11 cellular contexts compared by ENCODE assay signal in the genomic region with DNA sequence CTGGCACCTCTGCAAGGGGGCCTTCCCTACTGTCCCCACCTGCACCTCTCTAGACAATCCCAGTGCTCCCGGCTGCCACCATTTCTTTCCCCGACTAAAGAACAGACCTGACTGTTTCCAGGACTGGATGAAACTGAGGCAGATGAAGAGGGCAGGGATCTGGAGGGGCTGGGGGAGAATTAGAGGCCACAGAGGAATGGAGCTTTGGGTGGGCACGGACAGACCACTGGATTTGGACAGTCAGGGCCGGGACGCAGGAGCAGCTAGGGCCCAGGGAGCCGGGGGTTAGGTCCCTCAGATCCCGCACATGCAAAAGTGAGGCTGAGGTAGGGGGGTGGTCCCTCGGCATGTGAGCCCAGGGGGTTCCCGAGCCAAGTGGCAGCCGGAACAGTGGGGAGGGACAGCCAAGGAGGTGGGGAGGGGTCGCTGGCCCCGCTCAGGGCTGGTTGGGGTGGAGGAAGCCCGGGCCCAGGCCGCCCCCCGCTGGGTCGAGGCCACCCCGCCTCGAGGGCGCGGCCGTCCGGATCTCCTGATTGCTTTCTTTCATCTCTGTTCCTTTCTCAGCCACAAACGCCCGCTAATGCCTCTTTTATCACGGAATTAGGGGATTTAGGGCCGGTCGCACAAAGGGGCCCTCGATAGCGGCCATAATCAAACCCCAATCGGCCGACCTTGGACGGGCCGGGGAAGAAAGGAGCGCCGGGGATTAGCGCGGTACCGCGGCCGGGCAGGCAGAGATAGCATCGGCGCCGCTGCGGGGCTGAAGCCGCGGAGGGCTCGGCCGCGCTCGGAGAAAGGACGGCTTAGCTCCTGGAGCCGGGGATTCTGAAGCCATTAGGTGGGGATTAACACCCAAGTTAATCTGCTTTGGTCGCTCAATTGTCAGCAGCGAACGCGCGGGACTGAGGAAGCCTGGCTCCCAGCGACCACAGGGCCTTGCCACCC. TPM values are rescaled to one million over a fixed set of nuclear protein-coding genes. Genes with fewer than 3 reads are reported as not detected.
DNase-seq lines count a peak whose midpoint lies in the region; ATAC-seq, FAIRE-seq and TF ChIP-seq lines count a peak whose summit lies in the region.
"Had no signal": no experiment of that assay in that cellular context is flagged by ENCODE, and none has a peak within 500 bp of the region (broad histone marks: within the 10 kb centered on the region; RNA-seq: fewer than 3 reads in every experiment).

No MANE protein-coding gene starts in this region.

- H3K79me2 ChIP-seq in astrocyte (ENCODE audit: insufficient read depth, low read length) = peaks cover 34% of the 10 kb centered on the region

- H3K27ac ChIP-seq in left ventricle myocardium inferior (replicated peaks) (no peak overlapping the region), astrocyte (ENCODE audit: low read depth, low read length) (no peak overlapping the region), upper lobe of right lung (no peak overlapping the region)
- H3K27ac ChIP-seq: cardiac muscle cell had no signal

- H3K36me3 ChIP-seq in left ventricle myocardium inferior (no peaks in the 10 kb centered on the region), astrocyte (ENCODE audit: insufficient read depth, low read length) (no peaks in the 10 kb centered on the region), upper lobe of right lung (no peaks in the 10 kb centered on the region)
- H3K36me3 ChIP-seq: cardiac muscle cell had no signal

- ATAC-seq in Right ventricle myocardium inferior (no peak), memory B cell (ENCODE audit: low read depth) (no peak), upper lobe of right lung (no peak), HG02973 (IDR thresholded peaks at IDR 0.05; ENCODE audit: unreplicated experiment) (no peak)

- H3K9me3 ChIP-seq in left ventricle myocardium inferior (replicated peaks) (peaks cover 3% of the 10 kb centered on the region), astrocyte (ENCODE audit: insufficient read depth, low read depth, low read length) (no peaks in the 10 kb centered on the region), upper lobe of right lung (no peaks in the 10 kb centered on the region)

- peak overlapping the region; percentile 76 for H3K4me2 ChIP-seq in astrocyte (ENCODE audit: low read length)

- H3K36me3 Mint-ChIP-seq in astrocyte (ENCODE audit: low read depth, unreplicated experiment) (peaks cover 4% of the 10 kb centered on the region), memory B cell (no peaks in the 10 kb centered on the region)

- TF ChIP-seq CTCF in left ventricle myocardium inferior (IDR thresholded peaks at IDR 0.05; ENCODE audit: borderline replicate concordance) = no peak
- TF ChIP-seq CTCF in astrocyte (IDR thresholded peaks at IDR 0.05; ENCODE audit: insufficient read depth, low read depth, low read length) = no peak
- no peak for TF ChIP-seq CTCF in upper lobe of right lung (IDR thresholded peaks at IDR 0.05)

- H3K4me3 Mint-ChIP-seq in astrocyte (ENCODE audit: unreplicated experiment) (no peak overlapping the region), memory B cell (peak overlapping the region; percentile 60)

- no peak for DNase-seq in left ventricle myocardium inferior
- no peak for DNase-seq in Right ventricle myocardium inferior (ENCODE audit: missing footprints)
- no peak for DNase-seq in astrocyte (ENCODE audit: low read depth)
- DNase-seq in memory B cell (ENCODE audit: low spot score in 2 of 2) = peak in 1 of 2 donors; percentile 17
- no peak for DNase-seq in upper lobe of right lung
- no peak for DNase-seq in KG1 (lab: John Stamatoyannopoulos, UW)
- DNase-seq in NCI-H2107 treated with DMSO at 0.1 percent for 48 hours (lab: John Stamatoyannopoulos, UW; ENCODE audit: unreplicated experiment) = no peak
- DNase-seq: DMS79 had no signal

- H3K4me1 Mint-ChIP-seq in astrocyte (ENCODE audit: low read depth, unreplicated experiment) (peaks cover 12% of the 10 kb centered on the region), memory B cell (peaks cover 32% of the 10 kb centered on the region)

- FAIRE-seq in astrocyte (lab: Jason Lieb, UNC) = no peak

- peak overlapping the region; percentile 63 for H3K9ac ChIP-seq in astrocyte (ENCODE audit: low read length)

- peaks cover 8% of the 10 kb centered on the region for H3K9me3 Mint-ChIP-seq in astrocyte (ENCODE audit: unreplicated experiment)
- H3K9me3 Mint-ChIP-seq in memory B cell = no peaks in the 10 kb centered on the region

- no peak overlapping the region for H3K27ac Mint-ChIP-seq in astrocyte (ENCODE audit: unreplicated experiment)
- no peak overlapping the region for H3K27ac Mint-ChIP-seq in memory B cell

- H3K4me3 ChIP-seq in left ventricle myocardium inferior (peak overlapping the region; percentile 54), astrocyte (ENCODE audit: insufficient read depth, low read depth, low read length) (peak overlapping the region; percentile 38), upper lobe of right lung (peak overlapping the region; percentile 30)
- H3K4me3 ChIP-seq: cardiac muscle cell had no signal

- peaks cover 39% of the 10 kb centered on the region for H3K27me3 Mint-ChIP-seq in astrocyte (ENCODE audit: low read depth, unreplicated experiment)
- H3K27me3 Mint-ChIP-seq in memory B cell = peaks cover 19% of the 10 kb centered on the region

- H3K4me1 ChIP-seq in left ventricle myocardium inferior = peaks cover 53% of the 10 kb centered on the region
- H3K4me1 ChIP-seq in astrocyte (ENCODE audit: insufficient read depth, low read length) = peaks cover 28% of the 10 kb centered on the region
- peaks cover 30% of the 10 kb centered on the region for H3K4me1 ChIP-seq in upper lobe of right lung

- peaks cover 56% of the 10 kb centered on the region for H3K27me3 ChIP-seq in left ventricle myocardium inferior (ENCODE audit: low read depth)
- H3K27me3 ChIP-seq in astrocyte (ENCODE audit: insufficient read depth, low read length) = peaks cover 33% of the 10 kb centered on the region
- peaks cover 43% of the 10 kb centered on the region for H3K27me3 ChIP-seq in upper lobe of right lung

- intact Hi-C loops in left ventricle myocardium inferior (cut with micrococcal nuclease) (no loop called here), Right ventricle myocardium inferior (cut with DNase I) (no loop called here), upper lobe of right lung (cut with DNase I) (no loop called here)

- peak overlapping the region; percentile 65 for H2AFZ ChIP-seq in astrocyte (ENCODE audit: low read depth, low read length)

- peaks cover 21% of the 10 kb centered on the region for H4K20me1 ChIP-seq in astrocyte (ENCODE audit: insufficient read depth, low read length)

RNA-seq across cellular contexts. Expression of a gene that starts 9.3 kb away (rescaled TPM):
- 20.9 TPM for total RNA-seq in left ventricle myocardium inferior
- total RNA-seq in Right ventricle myocardium inferior = 28.7 TPM
- 84.5 and 97.9 TPM in 2 replicates for total RNA-seq in astrocyte
- 63.0 TPM for total RNA-seq in upper lobe of right lung

RNA-seq across cellular contexts. Expression of a gene that starts 19.2 kb away (rescaled TPM):
- total RNA-seq in left ventricle myocardium inferior = not detected
- not detected for total RNA-seq in Right ventricle myocardium inferior
- total RNA-seq in astrocyte = not detected in 2 replicates
- total RNA-seq in upper lobe of right lung = not detected
- total RNA-seq: cardiac muscle cell, myocyte had no signal

RNA-seq across cellular contexts. Expression of a gene that starts 24.8 kb away (rescaled TPM):
- total RNA-seq in left ventricle myocardium inferior (9.5 TPM), Right ventricle myocardium inferior (8.8 TPM), astrocyte (16.0 and 16.1 TPM in 2 replicates), upper lobe of right lung (14.0 TPM)

RNA-seq across cellular contexts. Expression of a gene that starts 38.2 kb away (rescaled TPM):
- total RNA-seq in left ventricle myocardium inferior (not detected), Right ventricle myocardium inferior (not detected), astrocyte (not detected in 2 replicates), upper lobe of right lung (not detected)
- total RNA-seq: cardiac muscle cell, myocyte had no signal

RNA-seq across cellular contexts. Expression of a gene that starts 47.1 kb away (rescaled TPM):
- 33.0 TPM for total RNA-seq in left ventricle myocardium inferior
- 29.9 TPM for total RNA-seq in Right ventricle myocardium inferior
- total RNA-seq in astrocyte = 48.4 and 49.4 TPM in 2 replicates
- 70.6 TPM for total RNA-seq in upper lobe of right lung
